In the genomic region with DNA sequence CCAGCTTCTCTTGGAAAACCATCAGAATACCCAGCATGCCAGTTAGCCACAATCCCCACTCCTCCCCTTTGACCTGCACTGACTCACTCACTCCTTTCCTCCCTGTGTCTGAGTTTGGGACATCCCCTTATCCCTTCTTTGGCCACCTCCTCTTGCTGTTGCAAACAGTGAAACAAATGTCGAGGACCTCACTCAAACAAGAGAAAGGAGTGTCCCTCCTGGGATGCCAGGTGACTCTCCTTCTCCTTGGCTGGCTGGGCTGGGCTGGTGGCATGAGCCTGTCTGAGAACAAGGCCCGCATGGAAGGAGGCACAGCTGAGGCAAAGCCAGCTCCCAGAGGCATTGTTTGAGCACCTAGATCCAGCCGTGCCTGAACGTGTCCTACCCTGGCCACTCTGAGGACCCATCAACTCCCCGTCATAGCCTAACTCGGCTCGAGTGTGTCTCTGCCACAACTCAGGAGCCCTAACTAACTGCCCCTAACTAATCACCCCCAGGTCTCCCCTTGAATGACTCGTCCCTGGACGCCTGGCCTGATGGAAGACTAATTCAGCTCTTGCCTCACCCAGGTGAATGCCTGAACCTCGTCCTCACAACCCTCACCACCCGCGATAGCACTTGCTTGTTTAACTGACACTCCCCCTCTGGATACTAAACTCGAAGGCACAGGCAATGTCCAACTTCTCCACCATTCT, we compare ENCODE assay signal across 12 cellular contexts. TPM values are rescaled to one million over a fixed set of nuclear protein-coding genes. Genes with fewer than 3 reads are reported as not detected.
DNase-seq lines count a peak whose midpoint lies in the region; ATAC-seq, FAIRE-seq and TF ChIP-seq lines count a peak whose summit lies in the region.
"Had no signal": no experiment of that assay in that cellular context is flagged by ENCODE, and none has a peak within 500 bp of the region (broad histone marks: within the 10 kb centered on the region; RNA-seq: fewer than 3 reads in every experiment).

No MANE protein-coding gene starts in this region.

- H3K4me1 ChIP-seq in endothelial cell of umbilical vein (ENCODE audit: control insufficient read depth, extremely low read depth, insufficient read depth, low read length) (peaks cover 40% of the 10 kb centered on the region), neuronal stem cell (ENCODE audit: control insufficient read depth in 2 of 2, insufficient read depth in 1 of 2, low read depth in 1 of 2, low read length in 2 of 2) (peaks cover 10 to 18% of the 10 kb centered on the region in 2 donors)

- TF ChIP-seq POLR2A in endothelial cell of umbilical vein (IDR thresholded peaks at IDR 0.05; ENCODE audit: low read depth, low read length), result no peak

- no peak overlapping the region for H2BK120ac ChIP-seq in neuronal stem cell (ENCODE audit: low read depth, low read length)

- no peak overlapping the region for H3K14ac ChIP-seq in neuronal stem cell (ENCODE audit: low read length)

- H3K27ac ChIP-seq in endothelial cell of umbilical vein (ENCODE audit: insufficient read depth, low read depth, low read length) (peak overlapping the region; percentile 1), neuronal stem cell (replicated peaks; ENCODE audit: low read length) (no peak overlapping the region)
- H3K27ac ChIP-seq: SK-N-MC had no signal

- H3K9me3 ChIP-seq in endothelial cell of umbilical vein (replicated peaks; ENCODE audit: control insufficient read depth, insufficient read depth, low read length), result no peaks in the 10 kb centered on the region
- H3K9me3 ChIP-seq in neuronal stem cell (replicated peaks in 1 of 2; ENCODE audit: control insufficient read depth in 2 of 2, insufficient read depth in 1 of 2, low read depth in 1 of 2, low read length in 2 of 2), result no peaks in the 10 kb centered on the region

- H2AFZ ChIP-seq in endothelial cell of umbilical vein (ENCODE audit: low read depth, low read length), result no peak overlapping the region
- no peak overlapping the region for H2AFZ ChIP-seq in neuronal stem cell (ENCODE audit: low read length)

- FAIRE-seq in endothelial cell of umbilical vein (lab: Jason Lieb, UNC), result peak; percentile 62

- H3K4ac ChIP-seq in neuronal stem cell (ENCODE audit: low read length), result no peak overlapping the region

- H2AK5ac ChIP-seq in neuronal stem cell (ENCODE audit: low read depth, low read length), result no peak overlapping the region

- H3K18ac ChIP-seq in neuronal stem cell (ENCODE audit: low read length), result peak overlapping the region; percentile 44

- H2BK12ac ChIP-seq in neuronal stem cell (ENCODE audit: low read length), result no peak overlapping the region

- CTCF ChIA-PET in endothelial cell of umbilical vein (lab: Charles Lee), result interaction anchor here (0.6 to 1.3 kb wide), 3 partner anchors 12 to 238 kb away, joined by 3 to 4 read pairs (median 4); no protein-coding TSS in a partner anchor

- H3K79me1 ChIP-seq in neuronal stem cell (ENCODE audit: low read depth, low read length), result peaks cover 9% of the 10 kb centered on the region

- H3K23ac ChIP-seq in neuronal stem cell (ENCODE audit: low read depth, low read length, poor library complexity), result peak overlapping the region; percentile 6

- H3K27me3 ChIP-seq in endothelial cell of umbilical vein (ENCODE audit: control insufficient read depth in 2 of 2, insufficient read depth in 2 of 2, low read length in 2 of 2) (no peaks in the 10 kb centered on the region), neuronal stem cell (ENCODE audit: control insufficient read depth in 3 of 3, insufficient read depth in 3 of 3, low read depth in 1 of 3, low read length in 3 of 3) (peaks cover 0 to 2% (median 0%) of the 10 kb centered on the region in 3 experiments)

- no peak overlapping the region for H2BK15ac ChIP-seq in neuronal stem cell (ENCODE audit: low read length)

- peaks cover 21% of the 10 kb centered on the region for H3K79me2 ChIP-seq in endothelial cell of umbilical vein (ENCODE audit: control insufficient read depth, insufficient read depth, low read length)

- H4K91ac ChIP-seq in neuronal stem cell (ENCODE audit: low read depth, low read length, poor library complexity), result no peak overlapping the region

- H2BK5ac ChIP-seq in neuronal stem cell (ENCODE audit: low read length), result no peak overlapping the region

- no peaks in the 10 kb centered on the region for H3K36me3 ChIP-seq in endothelial cell of umbilical vein (ENCODE audit: control insufficient read depth in 2 of 2, extremely low read depth in 1 of 2, insufficient read depth in 2 of 2, low read length in 2 of 2)
- peaks cover 0 to 4% of the 10 kb centered on the region in 2 donors for H3K36me3 ChIP-seq in neuronal stem cell (replicated peaks in 1 of 2; ENCODE audit: control insufficient read depth in 2 of 2, insufficient read depth in 2 of 2, low read length in 2 of 2)

- H3K9me1 ChIP-seq in endothelial cell of umbilical vein (replicated peaks; ENCODE audit: control insufficient read depth, extremely low read depth, insufficient read depth, low read length), result no peaks in the 10 kb centered on the region

- intact Hi-C loops in endothelial cell of umbilical vein (cut with micrococcal nuclease), result loop anchor here (5.0 kb wide), 1 partner anchor 243 kb away; no protein-coding TSS in a partner anchor

- ATAC-seq in HG03354 (IDR thresholded peaks at IDR 0.05; ENCODE audit: poor library complexity, severe bottlenecking, unreplicated experiment) (no peak), GM19397 (IDR thresholded peaks at IDR 0.05; ENCODE audit: unreplicated experiment) (no peak)

- dilution Hi-C loops in endothelial cell of umbilical vein (cut with MboI; ENCODE audit: extremely low pct_ligation_motif_present, low sequenced_read_pairs), result no loop called here

- H4K8ac ChIP-seq in neuronal stem cell (ENCODE audit: low read depth, low read length), result no peak overlapping the region

- BruUV-seq in endothelial cell of umbilical vein (replicated peaks; lab: Mats Ljungman, UMichigan), result no TSS peak

- no peaks in the 10 kb centered on the region for H4K20me1 ChIP-seq in endothelial cell of umbilical vein (replicated peaks; ENCODE audit: control insufficient read depth, extremely low read depth, insufficient read depth, low read length)

- H3K4me2 ChIP-seq in endothelial cell of umbilical vein (ENCODE audit: insufficient read depth, low read length) (no peak overlapping the region), neuronal stem cell (ENCODE audit: insufficient read depth, low read length, poor library complexity, severe bottlenecking) (no peak overlapping the region)

- H3K9ac ChIP-seq in endothelial cell of umbilical vein (replicated peaks; ENCODE audit: extremely low read depth, insufficient read depth, low read length) (no peak overlapping the region), neuronal stem cell (ENCODE audit: low read depth, low read length, poor library complexity) (peak overlapping the region; percentile 44)

- TF ChIP-seq CTCF in AG09319 (IDR thresholded peaks at IDR 0.05; ENCODE audit: low read depth, low read length), result no peak
- TF ChIP-seq CTCF in endothelial cell of umbilical vein (IDR thresholded peaks at IDR 0.05; ENCODE audit: extremely low read depth in 1 of 2, insufficient read depth in 1 of 2, low read depth in 1 of 2, low read length in 2 of 2), result no peak

- POLR2A ChIA-PET in endothelial cell of umbilical vein (lab: Charles Lee), result no interaction called here

- H3K4me3 ChIP-seq in endothelial cell of umbilical vein (replicated peaks in 1 of 3; ENCODE audit: insufficient read depth in 1 of 3, low read depth in 1 of 3, low read length in 3 of 3), result no peak overlapping the region
- H3K4me3 ChIP-seq in neuronal stem cell (ENCODE audit: low read length in 2 of 2), result peak overlapping the region in 1 of 2 donors; percentile 26
- H3K4me3 ChIP-seq: SK-N-MC had no signal

- WGBS in neuronal stem cell (ENCODE audit: extremely low coverage in 2 of 2, insufficient read length in 2 of 2, insufficient replicate concordance in 1 of 2), 2 donors, result no CpG with 5 or more reads among the region's 13 CpGs

- DNase-seq in AG09319 (ENCODE audit: extremely low read depth, low read depth) (peak; percentile 73), NCI-H226 (peak; percentile 36), endothelial cell of umbilical vein (ENCODE audit: low read depth, low spot score) (peak; percentile 35), neuronal stem cell (ENCODE audit: low spot score) (no peak), NCI-H1417 treated with DMSO at 0.1 percent for 48 hours (lab: John Stamatoyannopoulos, UW) (no peak)
- DNase-seq in effector CD8-positive, alpha-beta T cell (lab: John Stamatoyannopoulos, UW), result no peak
- DNase-seq: DMS153, glutamatergic neuron, NCI-H1105 treated with DMSO at 0.1 percent for 48 hours had no signal

TF ChIP-seq in endothelial cell of umbilical vein, 7 proteins besides CTCF, POLR2A, EP300 and RAD21:
- TF ChIP-seq MYC (IDR thresholded peaks at IDR 0.05; ENCODE audit: low read depth, low read length) (no peak), FOS (IDR thresholded peaks at IDR 0.05; ENCODE audit: borderline replicate concordance, insufficient read depth, low read length) (peak; percentile 43)

RNA-seq across cellular contexts. Expression of gene NCOR2, which starts 43.0 kb away (rescaled TPM):
- 241 and 297 TPM in 2 replicates for total RNA-seq in endothelial cell of umbilical vein
- polyA plus RNA-seq in endothelial cell of umbilical vein, result 20.9 and 26.5 TPM in 2 replicates
- 28.9 and 33.3 TPM in 2 replicates for polyA plus RNA-seq in endothelial cell of umbilical vein (2011; cell fraction: cytosol; rRNA removed)
- polyA plus RNA-seq in endothelial cell of umbilical vein (2011; cell fraction: nucleus; rRNA removed), result 83.4 and 92.8 TPM in 2 replicates
- 128 and 157 TPM in 2 replicates for polyA plus RNA-seq in endothelial cell of umbilical vein (2012)
- polyA minus RNA-seq in endothelial cell of umbilical vein, result 26.9 and 33.3 TPM in 2 replicates
- polyA minus RNA-seq in endothelial cell of umbilical vein (2011; cell fraction: cytosol; rRNA and poly(A)+ RNA removed), result 37.7 TPM
- polyA minus RNA-seq in endothelial cell of umbilical vein (2011; cell fraction: nucleus; rRNA and poly(A)+ RNA removed), result 53.8 and 94.2 TPM in 2 replicates
- polyA plus RNA-seq in neuronal stem cell (2013, experiment 1 of 2), result 80.7 TPM
- polyA plus RNA-seq in neuronal stem cell (2013, experiment 2 of 2), result 80.2 TPM

Comparison
In these comparisons a context has a peak if more than half of its experiments do, and no peak if none do; other contexts are left out.
1. DNase-seq: peak in AG09319 (single experiment), NCI-H226 (single experiment) and endothelial cell of umbilical vein (single experiment); none in neuronal stem cell (single experiment), NCI-H1417 treated with DMSO at 0.1 percent for 48 hours (single experiment) and effector CD8-positive, alpha-beta T cell (single experiment).